ENCODE assay signal across 17 cellular contexts in the genomic region with DNA sequence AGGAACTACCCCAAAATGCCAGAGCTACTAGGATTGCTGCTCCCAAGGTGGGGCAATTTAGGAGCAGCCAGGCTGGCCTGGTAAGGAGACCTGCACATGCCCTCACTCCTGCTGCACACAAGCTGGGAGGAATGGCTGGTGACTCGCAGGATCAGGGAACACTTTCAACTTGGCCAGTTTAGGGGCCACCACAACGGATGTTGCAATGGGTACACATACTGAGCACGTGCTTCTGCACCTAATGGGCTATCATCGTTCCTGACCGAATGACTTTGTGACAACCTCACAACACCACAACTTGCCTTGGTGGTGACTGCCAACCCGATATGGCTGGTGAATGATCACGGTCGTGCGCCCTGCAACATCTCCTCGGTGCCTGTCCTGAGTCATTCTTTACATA.
"Had no signal": no experiment of that assay in that cellular context is flagged by ENCODE, and none has a peak within 500 bp of the region (broad histone marks: within the 10 kb centered on the region; RNA-seq: fewer than 3 reads in every experiment).

No MANE protein-coding gene starts in this region.

- H3K4me3 ChIP-seq: cardiac muscle cell, lower lobe of right lung, right atrium auricular region, spleen, upper lobe of right lung had no signal

- H3K4me1 ChIP-seq: lower lobe of right lung had no signal

- DNase-seq: activated CD4-positive, alpha-beta memory T cell treated with anti-CD3 and anti-CD28 coated beads for 36 hours; activated gamma-delta T cell; activated naive CD8-positive, alpha-beta T cell treated with anti-CD3 and anti-CD28 coated beads for 36 hours; activated T-cell treated with anti-CD3 and anti-CD28 coated beads, Interleukin-2, amount 50 U/mL, for 48 hours; anterior cingulate cortex; effector CD4-positive, alpha-beta T cell; kidney glomerular epithelial cell; lower lobe of right lung; naive B cell; spleen; stimulated activated CD4-positive, alpha-beta T cell treated with anti-CD3 and anti-CD28 coated beads, Interleukin-1b, Interleukin-23, amount 100 ng/mL, for 48 hours; stimulated activated naive CD4-positive, alpha-beta T cell; T-helper 9 cell; upper lobe of right lung had no signal

- H3K9me3 ChIP-seq: lower lobe of right lung, neutrophil, right atrium auricular region, spleen, upper lobe of right lung had no signal

- H3K27me3 ChIP-seq: cardiac muscle cell, neutrophil, right atrium auricular region, upper lobe of right lung had no signal

- ATAC-seq: lower lobe of right lung, upper lobe of right lung had no signal

- H3K36me3 ChIP-seq: cardiac muscle cell, lower lobe of right lung, neutrophil, right atrium auricular region, spleen, upper lobe of right lung had no signal

- H3K27ac ChIP-seq: cardiac muscle cell, lower lobe of right lung, neutrophil, right atrium auricular region, spleen, upper lobe of right lung had no signal
